In genomic region chr12:116138380-116138779, GRCh38 we compare ENCODE assay signal across 16 cellular contexts.
A peak's percentile ranks its signal among the peaks of the same experiment; 100 is the strongest.
DNase-seq lines count a peak whose midpoint lies in the region; ATAC-seq, FAIRE-seq and TF ChIP-seq lines count a peak whose summit lies in the region.
"Had no signal": no experiment of that assay in that cellular context is flagged by ENCODE, and none has a peak within 500 bp of the region (broad histone marks: within the 10 kb centered on the region; RNA-seq: fewer than 3 reads in every experiment).

No MANE protein-coding gene starts in this region.

- no peaks in the 10 kb centered on the region for H3F3A ChIP-seq in neural progenitor cell (ENCODE audit: low read depth)

- FAIRE-seq in kidney (lab: Jason Lieb, UNC) = no peak

- intact Hi-C loops in kidney (cut with DNase I) = no loop called here

- H3K9me3 Mint-ChIP-seq in HFFc6 (no peaks in the 10 kb centered on the region), neural progenitor cell (no peaks in the 10 kb centered on the region)
- H3K9me3 Mint-ChIP-seq: T-helper 2 cell treated with Interferon-gamma antibody and Interleukin-4, amounts not matched to agents 5 μg/mL and 100 μg/mL, for 36 hours had no signal

- ATAC-seq in foreskin keratinocyte = no peak
- ATAC-seq: mucosa of descending colon had no signal

- H3K9me3 ChIP-seq in neural progenitor cell (ENCODE audit: low read depth) (no peaks in the 10 kb centered on the region), kidney (ENCODE audit: control insufficient read depth in 1 of 2, low read length in 2 of 2) (no peaks in the 10 kb centered on the region)
- H3K9me3 ChIP-seq: mucosa of descending colon, tibial artery had no signal

- H3K4me3 Mint-ChIP-seq in HFFc6 = peak overlapping the region; percentile 24; the same call in 1 of the 2 replicates
- no peak overlapping the region for H3K4me3 Mint-ChIP-seq in neural progenitor cell
- H3K4me3 Mint-ChIP-seq: T-helper 2 cell treated with Interferon-gamma antibody and Interleukin-4, amounts not matched to agents 5 μg/mL and 100 μg/mL, for 36 hours had no signal

- no peak for TF ChIP-seq CTCF in HFFc6 (IDR thresholded peaks at IDR 0.05)
- no peak for TF ChIP-seq CTCF in choroid plexus epithelial cell (conservative IDR thresholded peaks at IDR 0.05; ENCODE audit: low read depth, low read length)
- no peak for TF ChIP-seq CTCF in neural progenitor cell (IDR thresholded peaks at IDR 0.05)
- TF ChIP-seq CTCF in kidney (IDR thresholded peaks at IDR 0.05; ENCODE audit: borderline replicate concordance, extremely low read depth, insufficient read depth) = no peak
- no peak for TF ChIP-seq CTCF in foreskin keratinocyte (conservative IDR thresholded peaks at IDR 0.05)

- no peak overlapping the region for H3K27ac ChIP-seq in neural progenitor cell
- no peak overlapping the region for H3K27ac ChIP-seq in kidney (ENCODE audit: low read depth in 2 of 2, low read length in 2 of 2)
- no peak overlapping the region for H3K27ac ChIP-seq in foreskin keratinocyte
- H3K27ac ChIP-seq: tibial artery had no signal

- H3K4me1 ChIP-seq in neural progenitor cell (peaks cover 20% of the 10 kb centered on the region), kidney (ENCODE audit: control insufficient read depth in 1 of 2, insufficient read depth in 1 of 2, low read depth in 1 of 2, low read length in 2 of 2) (peaks cover 8 to 9% of the 10 kb centered on the region in 2 donors), foreskin keratinocyte (peaks cover 47% of the 10 kb centered on the region)

- peaks cover 98% of the 10 kb centered on the region for H3K79me2 ChIP-seq in neural progenitor cell (ENCODE audit: low read depth)

- no peak overlapping the region for H3K9ac ChIP-seq in neural progenitor cell
- H3K9ac ChIP-seq in kidney (ENCODE audit: low read length in 2 of 2) = no peak overlapping the region

- H3K4me3 ChIP-seq in choroid plexus epithelial cell (ENCODE audit: low read depth, low read length) = no peak overlapping the region
- no peak overlapping the region for H3K4me3 ChIP-seq in neural progenitor cell
- no peak overlapping the region for H3K4me3 ChIP-seq in kidney (ENCODE audit: low read length in 2 of 2)
- H3K4me3 ChIP-seq: mucosa of descending colon, tibial artery had no signal

- peaks cover 91% of the 10 kb centered on the region for H3K4me1 Mint-ChIP-seq in HFFc6 (ENCODE audit: low read depth)
- H3K4me1 Mint-ChIP-seq in neural progenitor cell = peaks cover 31% of the 10 kb centered on the region

- no peak overlapping the region for H2AFZ ChIP-seq in neural progenitor cell (replicated peaks)

- H3K27me3 Mint-ChIP-seq in HFFc6 (ENCODE audit: insufficient read depth) (no peaks in the 10 kb centered on the region; the same call in none of the 2 replicates), neural progenitor cell (ENCODE audit: insufficient read depth, low read depth) (no peaks in the 10 kb centered on the region)

- H3K4me2 ChIP-seq in neural progenitor cell = no peak overlapping the region

- H3K36me3 ChIP-seq in neural progenitor cell = no peaks in the 10 kb centered on the region
- H3K36me3 ChIP-seq in kidney (ENCODE audit: control insufficient read depth in 1 of 2, insufficient read depth in 2 of 2, low read length in 2 of 2) = no peaks in the 10 kb centered on the region
- H3K36me3 ChIP-seq: tibial artery had no signal

- no peaks in the 10 kb centered on the region for H3K27me3 ChIP-seq in neural progenitor cell
- no peaks in the 10 kb centered on the region for H3K27me3 ChIP-seq in foreskin keratinocyte
- H3K27me3 ChIP-seq: tibial artery had no signal

- DNase-seq in Daoy (ENCODE audit: low read depth) (peak; percentile 61), HFFc6 (no peak), choroid plexus epithelial cell (ENCODE audit: low read depth) (peak; percentile 52), neural progenitor cell (ENCODE audit: low spot score) (peak; percentile 58), kidney (no peak), foreskin keratinocyte (no peak), NCI-H526 treated with DMSO at 0.1 percent for 48 hours (lab: John Stamatoyannopoulos, UW) (no peak)
- DNase-seq in stimulated activated CD4-positive, alpha-beta T cell treated with anti-CD3 and anti-CD28 coated beads, Interleukin-2, amount 100 ng/mL, for 24 hours = no peak
- DNase-seq: activated CD4-positive, alpha-beta T cell treated with anti-CD3 and anti-CD28 coated beads for 48 hours; DMS79; foreskin melanocyte; mucosa of descending colon; NCI-H1694 treated with DMSO at 0.1 percent for 48 hours; NCI-H526; tibial artery had no signal

- H3K36me3 Mint-ChIP-seq in HFFc6 (ENCODE audit: low read depth) (no peaks in the 10 kb centered on the region), neural progenitor cell (no peaks in the 10 kb centered on the region)

- peak overlapping the region; percentile 36 for H3K27ac Mint-ChIP-seq in HFFc6
- H3K27ac Mint-ChIP-seq in neural progenitor cell = no peak overlapping the region
- H3K27ac Mint-ChIP-seq: T-helper 2 cell treated with Interferon-gamma antibody and Interleukin-4, amounts not matched to agents 5 μg/mL and 100 μg/mL, for 36 hours had no signal

- H4K20me1 ChIP-seq in neural progenitor cell (ENCODE audit: low read depth) = peaks cover 79% of the 10 kb centered on the region

Comparison
In these comparisons a context has a peak if more than half of its experiments do, and no peak if none do; other contexts are left out.
1. DNase-seq: peak in Daoy (single experiment), choroid plexus epithelial cell (single experiment) and neural progenitor cell (single experiment); none in HFFc6 (single experiment), kidney (single experiment), stimulated activated CD4-positive, alpha-beta T cell treated with anti-CD3 and anti-CD28 coated beads, Interleukin-2, amount 100 ng/mL, for 24 hours (0 of 2), foreskin keratinocyte (0 of 2) and NCI-H526 treated with DMSO at 0.1 percent for 48 hours (single experiment).